ENCODE assay signal across 18 cellular contexts in genomic region chr2:74952575-74952974, GRCh38. TPM values are rescaled to one million over a fixed set of nuclear protein-coding genes. Genes with fewer than 3 reads are reported as not detected.
DNase-seq lines count a peak whose midpoint lies in the region; ATAC-seq and TF ChIP-seq lines count a peak whose summit lies in the region.
"Had no signal": no experiment of that assay in that cellular context is flagged by ENCODE, and none has a peak within 500 bp of the region (broad histone marks: within the 10 kb centered on the region; RNA-seq: fewer than 3 reads in every experiment).

No MANE protein-coding gene starts in this region.

- no peak overlapping the region for H3K23ac ChIP-seq in mesendoderm (ENCODE audit: low read length)

- H3K27ac Mint-ChIP-seq in HFFc6, result no peak overlapping the region; the same call in 1 of the 2 replicates

- no peak overlapping the region for H2AK5ac ChIP-seq in mesendoderm (ENCODE audit: low read length)

- no peak overlapping the region for H2BK15ac ChIP-seq in mesendoderm (replicated peaks; ENCODE audit: low read depth)

- H3K79me2 ChIP-seq in mesendoderm (ENCODE audit: control insufficient read depth, insufficient read depth, low read length), result no peaks in the 10 kb centered on the region

- H3K27me3 Mint-ChIP-seq in HFFc6 (ENCODE audit: insufficient read depth), result peaks cover 5% of the 10 kb centered on the region; the same call in 1 of the 2 replicates

- H3K36me3 Mint-ChIP-seq in HFFc6 (ENCODE audit: low read depth), result peaks cover 16% of the 10 kb centered on the region; the same call in 1 of the 2 replicates

- peaks cover 35% of the 10 kb centered on the region for H3K4me1 Mint-ChIP-seq in HFFc6 (ENCODE audit: low read depth)

- DNase-seq in ACHN, result peak; percentile 15
- peak; percentile 32 for DNase-seq in HFFc6
- peak; percentile 18 for DNase-seq in amniotic epithelial cell (ENCODE audit: low read depth)
- DNase-seq in mesendoderm, result peak; percentile 4
- no peak for DNase-seq in activated CD8-positive, alpha-beta memory T cell treated with anti-CD3 and anti-CD28 coated beads for 24 hours
- DNase-seq: AML-193; GF-D8; NCI-H1092 treated with DMSO at 0.1 percent for 48 hours; NCI-H146; NCI-H2081; NCI-H2171 treated with DMSO at 0.1 percent for 48 hours; NK-92 treated with Interleukin-12 subunit alpha and Interleukin-12 subunit beta, amount 100 ng/mL, for 24 hours; Right ventricle myocardium superior had no signal

- no peak overlapping the region for H3K27ac ChIP-seq in mesendoderm (ENCODE audit: low read depth, low read length)
- H3K27ac ChIP-seq: HL-60, SK-N-MC had no signal

- ATAC-seq in GM18502 (IDR thresholded peaks at IDR 0.05; ENCODE audit: poor library complexity, unreplicated experiment) (no peak), GM19395 (IDR thresholded peaks at IDR 0.05; ENCODE audit: unreplicated experiment) (no peak)

- in situ Hi-C loops in ACHN (cut with HindIII; ENCODE audit: low pct_ligation_motif_present, low pct_unique_long_range_greater_than_20kb, low sequenced_read_pairs), result no loop called here

- no peaks in the 10 kb centered on the region for H3K27me3 ChIP-seq in mesendoderm (ENCODE audit: insufficient read depth, low read length, poor library complexity)

- no peak overlapping the region for H3K4me2 ChIP-seq in mesendoderm (ENCODE audit: low read length)

- H4K5ac ChIP-seq in mesendoderm (ENCODE audit: low read length), result no peak overlapping the region

- no peak overlapping the region for H3K18ac ChIP-seq in mesendoderm (ENCODE audit: low read length)

- no peak overlapping the region for H2BK5ac ChIP-seq in mesendoderm (ENCODE audit: low read length)

- no peak overlapping the region for H4K8ac ChIP-seq in mesendoderm (ENCODE audit: low read depth, low read length)

- peaks cover 15% of the 10 kb centered on the region; the same call in 1 of the 2 replicates for H3K9me3 Mint-ChIP-seq in HFFc6

- peak overlapping the region; percentile 10; the same call in 1 of the 2 replicates for H3K4me3 Mint-ChIP-seq in HFFc6
- H3K4me3 Mint-ChIP-seq: CD14-positive monocyte had no signal

- H3K56ac ChIP-seq in mesendoderm (ENCODE audit: low read length), result no peak overlapping the region

- H3K36me3 ChIP-seq in mesendoderm (ENCODE audit: control insufficient read depth, insufficient read depth, low read length), result no peaks in the 10 kb centered on the region

- WGBS in mesendoderm (ENCODE audit: extremely low coverage, insufficient coverage, low lambda C conversion rate), result 100% methylated on average over 1 of the region's 8 CpGs

- no peaks in the 10 kb centered on the region for H3K79me1 ChIP-seq in mesendoderm (ENCODE audit: low read length)

- no peak overlapping the region for H3K4me3 ChIP-seq in mesendoderm (ENCODE audit: low read length)
- H3K4me3 ChIP-seq: SK-N-MC had no signal

- H3K9ac ChIP-seq in mesendoderm (ENCODE audit: low read length), result no peak overlapping the region

- no peak for TF ChIP-seq CTCF in HFFc6 (IDR thresholded peaks at IDR 0.05)

- H3K4me1 ChIP-seq in mesendoderm (ENCODE audit: control insufficient read depth, low read depth, low read length), result no peaks in the 10 kb centered on the region

- no peak overlapping the region for H2BK120ac ChIP-seq in mesendoderm (ENCODE audit: low read depth, low read length)

- no peak overlapping the region for H3K4ac ChIP-seq in mesendoderm (ENCODE audit: low read depth, low read length)

RNA-seq across cellular contexts. Expression of gene POLE4, which starts 5.9 kb away (rescaled TPM):
- 100 to 1,000 TPM; 108 to 143 (median 122) TPM for total RNA-seq in HFFc6 (2021; fragmentation: NEBNext Ultra II Directional; extraction: Animal tissue kit (Norgen Biotek cat#: 25700))
- 31.7 TPM for polyA plus RNA-seq in mesendoderm (2013, experiment 1 of 2)
- 29.4 TPM for polyA plus RNA-seq in mesendoderm (2013, experiment 2 of 2)
